Comparison of ENCODE assay signal across 24 cellular contexts in genomic region chr14:39447155-39447554, GRCh38. TPM values are rescaled to one million over a fixed set of nuclear protein-coding genes. Genes with fewer than 3 reads are reported as not detected.
DNase-seq lines count a peak whose midpoint lies in the region; ATAC-seq and TF ChIP-seq lines count a peak whose summit lies in the region.
"Had no signal": no experiment of that assay in that cellular context is flagged by ENCODE, and none has a peak within 500 bp of the region (broad histone marks: within the 10 kb centered on the region; RNA-seq: fewer than 3 reads in every experiment).

No MANE protein-coding gene starts in this region.

- peak in 1 of 2 donors; percentile 23 for ATAC-seq in activated T-cell treated with anti-CD3 and anti-CD28 coated beads, Interleukin-2, amount 50 U/mL, for 72 hours (replicated peaks in 1 of 2)
- peak; percentile 49 for ATAC-seq in stimulated activated effector memory CD8-positive, alpha-beta T cell treated with anti-CD3 and anti-CD28 coated beads, Interleukin-12 subunit alpha, Interleukin-12 subunit beta, amount 100 ng/mL, for 72 hours
- ATAC-seq in sciatic nerve, result no peak
- ATAC-seq: gastroesophageal sphincter, left lung, psoas muscle had no signal

- H3K27me3 ChIP-seq in KMS-11 (ENCODE audit: insufficient read depth, low read depth), result no peaks in the 10 kb centered on the region
- H3K27me3 ChIP-seq: gastroesophageal sphincter, left lung, Peyer's patch, tibial artery had no signal

- no peaks in the 10 kb centered on the region for H4K20me1 ChIP-seq in KMS-11 (ENCODE audit: insufficient read depth)

- peaks cover 51% of the 10 kb centered on the region for H3K4me1 Mint-ChIP-seq in activated T-cell treated with anti-CD3 and anti-CD28 coated beads, Interleukin-2, amount 50 U/mL, for 72 hours (ENCODE audit: low read depth)
- H3K4me1 Mint-ChIP-seq in activated T-helper 1 cell treated with anti-CD3 and anti-CD28 coated beads, Interleukin-12 subunit alpha, Interleukin-12 subunit beta, Interleukin-2, Interleukin-4 antibody, amounts not matched to agents 30 ng/mL and 10 ng/mL and 1 ng/mL, durations not matched to agents 14 hours and 24 hours and 36 hours (ENCODE audit: low read depth), result peaks cover 51% of the 10 kb centered on the region
- H3K4me1 Mint-ChIP-seq in stimulated activated effector memory CD8-positive, alpha-beta T cell treated with anti-CD3 and anti-CD28 coated beads, Interleukin-12 subunit alpha, Interleukin-12 subunit beta, amount 100 ng/mL, for 72 hours, result peaks cover 34% of the 10 kb centered on the region
- H3K4me1 Mint-ChIP-seq: central memory CD8-positive, alpha-beta T cell had no signal

- no peaks in the 10 kb centered on the region for H3K9me3 Mint-ChIP-seq in activated T-cell treated with anti-CD3 and anti-CD28 coated beads, Interleukin-2, amount 50 U/mL, for 72 hours
- H3K9me3 Mint-ChIP-seq in activated T-helper 1 cell treated with anti-CD3 and anti-CD28 coated beads, Interleukin-12 subunit alpha, Interleukin-12 subunit beta, Interleukin-2, Interleukin-4 antibody, amounts not matched to agents 30 ng/mL and 10 ng/mL and 1 ng/mL, durations not matched to agents 14 hours and 24 hours and 36 hours, result no peaks in the 10 kb centered on the region
- no peaks in the 10 kb centered on the region for H3K9me3 Mint-ChIP-seq in stimulated activated effector memory CD8-positive, alpha-beta T cell treated with anti-CD3 and anti-CD28 coated beads, Interleukin-12 subunit alpha, Interleukin-12 subunit beta, amount 100 ng/mL, for 72 hours
- H3K9me3 Mint-ChIP-seq: activated T-cell treated with anti-CD3 and anti-CD28 coated beads, Interleukin-2, amount 50 U/mL, for 4 hours; CD4-positive, alpha-beta memory T cell; central memory CD8-positive, alpha-beta T cell had no signal

- intact Hi-C loops in activated T-helper 1 cell treated with anti-CD3 and anti-CD28 coated beads, Interleukin-12 subunit alpha, Interleukin-12 subunit beta, Interleukin-2, Interleukin-4 antibody, amounts not matched to agents 30 ng/mL and 10 ng/mL and 1 ng/mL, durations not matched to agents 14 hours and 24 hours and 36 hours (cut with micrococcal nuclease), result loop anchor here (5.0 kb wide), 1 partner anchor 215 kb away; the partner anchor contains the start of gene MIA2
- intact Hi-C loops in sciatic nerve (cut with DNase I), result no loop called here
- intact Hi-C loops in posterior vena cava (cut with DNase I), result no loop called here

- peak overlapping the region; percentile 11 to 12 for H3K4me3 Mint-ChIP-seq in activated T-cell treated with anti-CD3 and anti-CD28 coated beads, Interleukin-2, amount 50 U/mL, for 72 hours
- H3K4me3 Mint-ChIP-seq in activated T-helper 1 cell treated with anti-CD3 and anti-CD28 coated beads, Interleukin-12 subunit alpha, Interleukin-12 subunit beta, Interleukin-2, Interleukin-4 antibody, amounts not matched to agents 30 ng/mL and 10 ng/mL and 1 ng/mL, durations not matched to agents 14 hours and 24 hours and 36 hours, result no peak overlapping the region
- no peak overlapping the region for H3K4me3 Mint-ChIP-seq in stimulated activated effector memory CD8-positive, alpha-beta T cell treated with anti-CD3 and anti-CD28 coated beads, Interleukin-12 subunit alpha, Interleukin-12 subunit beta, amount 100 ng/mL, for 72 hours
- H3K4me3 Mint-ChIP-seq: activated T-cell treated with anti-CD3 and anti-CD28 coated beads, Interleukin-2, amount 50 U/mL, for 4 hours; CD4-positive, alpha-beta memory T cell; central memory CD8-positive, alpha-beta T cell had no signal

- peaks cover 67% of the 10 kb centered on the region for H3K4me1 ChIP-seq in KMS-11 (ENCODE audit: low read depth, poor library complexity, severe bottlenecking)
- H3K4me1 ChIP-seq: gastroesophageal sphincter, left lung, Peyer's patch, psoas muscle, tibial artery had no signal

- no peak overlapping the region for H3K27ac ChIP-seq in KMS-11
- H3K27ac ChIP-seq: gastroesophageal sphincter, left lung, Peyer's patch, psoas muscle, tibial artery had no signal

- H3K4me3 ChIP-seq in KMS-11 (IDR thresholded peaks at IDR 0.05; ENCODE audit: insufficient read depth, low read depth, low read length), result no peak overlapping the region
- H3K4me3 ChIP-seq: gastroesophageal sphincter, left lung, Peyer's patch, psoas muscle, tibial artery had no signal

- H3K79me2 ChIP-seq in KMS-11 (ENCODE audit: insufficient read depth, low read depth), result no peaks in the 10 kb centered on the region

- H3K27ac Mint-ChIP-seq in activated T-cell treated with anti-CD3 and anti-CD28 coated beads, Interleukin-2, amount 50 U/mL, for 72 hours, result no peak overlapping the region
- peak overlapping the region; percentile 49 for H3K27ac Mint-ChIP-seq in activated T-helper 1 cell treated with anti-CD3 and anti-CD28 coated beads, Interleukin-12 subunit alpha, Interleukin-12 subunit beta, Interleukin-2, Interleukin-4 antibody, amounts not matched to agents 30 ng/mL and 10 ng/mL and 1 ng/mL, durations not matched to agents 14 hours and 24 hours and 36 hours
- H3K27ac Mint-ChIP-seq in stimulated activated effector memory CD8-positive, alpha-beta T cell treated with anti-CD3 and anti-CD28 coated beads, Interleukin-12 subunit alpha, Interleukin-12 subunit beta, amount 100 ng/mL, for 72 hours, result no peak overlapping the region
- H3K27ac Mint-ChIP-seq: CD4-positive, alpha-beta memory T cell had no signal

- no peaks in the 10 kb centered on the region for H3K36me3 ChIP-seq in KMS-11 (ENCODE audit: insufficient read depth)
- H3K36me3 ChIP-seq: gastroesophageal sphincter, left lung, Peyer's patch, tibial artery had no signal

- H3K27me3 Mint-ChIP-seq in activated T-cell treated with anti-CD3 and anti-CD28 coated beads, Interleukin-2, amount 50 U/mL, for 72 hours (ENCODE audit: low read depth), result no peaks in the 10 kb centered on the region
- no peaks in the 10 kb centered on the region for H3K27me3 Mint-ChIP-seq in activated T-helper 1 cell treated with anti-CD3 and anti-CD28 coated beads, Interleukin-12 subunit alpha, Interleukin-12 subunit beta, Interleukin-2, Interleukin-4 antibody, amounts not matched to agents 30 ng/mL and 10 ng/mL and 1 ng/mL, durations not matched to agents 14 hours and 24 hours and 36 hours (ENCODE audit: insufficient read depth)

- DNase-seq in activated T-cell treated with anti-CD3 and anti-CD28 coated beads, Interleukin-2, amount 50 U/mL, for 72 hours, result no peak
- no peak for DNase-seq in activated T-cell treated with anti-CD3 and anti-CD28 coated beads, Interleukin-2, amount 50 U/mL, for 48 hours
- no peak for DNase-seq in activated T-helper 1 cell treated with anti-CD3 and anti-CD28 coated beads, Interleukin-12 subunit alpha, Interleukin-12 subunit beta, Interleukin-2, Interleukin-4 antibody, amounts not matched to agents 30 ng/mL and 10 ng/mL and 1 ng/mL, durations not matched to agents 14 hours and 24 hours and 36 hours (ENCODE audit: low spot score)
- no peak for DNase-seq in stimulated activated effector memory CD8-positive, alpha-beta T cell treated with anti-CD3 and anti-CD28 coated beads, Interleukin-12 subunit alpha, Interleukin-12 subunit beta, amount 100 ng/mL, for 72 hours (ENCODE audit: low spot score in 2 of 2)
- DNase-seq in sciatic nerve (ENCODE audit: low spot score), result no peak
- no peak for DNase-seq in posterior vena cava (ENCODE audit: low spot score)
- no peak for DNase-seq in epidermal melanocyte (ENCODE audit: insufficient read length, low spot score)
- DNase-seq: activated CD4-positive, CD25-positive, alpha-beta regulatory T cell treated with anti-CD3 and anti-CD28 coated beads, Interleukin-2, amount 50 U/mL, for 72 hours; activated T-cell treated with anti-CD3 and anti-CD28 coated beads, Interleukin-2, amount 50 U/mL, for 4 hours; CD4-positive, alpha-beta memory T cell; dermis blood vessel endothelial cell; EL; left lung; mesendoderm; NCI-H1694 treated with DMSO at 0.1 percent for 48 hours; NCI-H524; Peyer's patch; psoas muscle; SIG-M5; SW 1271; tibial artery had no signal

- no peak overlapping the region for H2AFZ ChIP-seq in KMS-11 (ENCODE audit: low read depth)

- TF ChIP-seq CTCF in KMS-11 (conservative IDR thresholded peaks at IDR 0.05; ENCODE audit: low read depth, low read length), result no peak

- peak overlapping the region; percentile 29; the same call in 1 of the 2 replicates for H3K4me2 ChIP-seq in KMS-11

- no peaks in the 10 kb centered on the region for H3K36me3 Mint-ChIP-seq in activated T-cell treated with anti-CD3 and anti-CD28 coated beads, Interleukin-2, amount 50 U/mL, for 72 hours (ENCODE audit: insufficient read depth in 2 of 2)
- no peaks in the 10 kb centered on the region for H3K36me3 Mint-ChIP-seq in activated T-helper 1 cell treated with anti-CD3 and anti-CD28 coated beads, Interleukin-12 subunit alpha, Interleukin-12 subunit beta, Interleukin-2, Interleukin-4 antibody, amounts not matched to agents 30 ng/mL and 10 ng/mL and 1 ng/mL, durations not matched to agents 14 hours and 24 hours and 36 hours (ENCODE audit: low read depth)
- no peaks in the 10 kb centered on the region for H3K36me3 Mint-ChIP-seq in stimulated activated effector memory CD8-positive, alpha-beta T cell treated with anti-CD3 and anti-CD28 coated beads, Interleukin-12 subunit alpha, Interleukin-12 subunit beta, amount 100 ng/mL, for 72 hours
- H3K36me3 Mint-ChIP-seq: CD4-positive, alpha-beta memory T cell had no signal

- no peak overlapping the region for H3K9ac ChIP-seq in KMS-11

RNA-seq across cellular contexts. Expression of gene FBXO33, which starts 14.9 kb away (rescaled TPM):
- total RNA-seq in activated T-cell treated with anti-CD3 and anti-CD28 coated beads, Interleukin-2, amount 50 U/mL, for 72 hours, result 10 to 100 TPM; 13.3 to 16.7 TPM
- 18.1 and 20.5 TPM in 2 replicates for total RNA-seq in activated T-helper 1 cell treated with anti-CD3 and anti-CD28 coated beads, Interleukin-12 subunit alpha, Interleukin-12 subunit beta, Interleukin-2, Interleukin-4 antibody, amounts not matched to agents 30 ng/mL and 10 ng/mL and 1 ng/mL, durations not matched to agents 14 hours and 24 hours and 36 hours
- total RNA-seq in sciatic nerve (12.0 TPM), posterior vena cava (1 to 10 TPM; 7.8 to 8.9 TPM)

Comparison
In these comparisons a context has a peak if more than half of its experiments do, and no peak if none do; other contexts are left out.
1. H3K4me3 Mint-ChIP-seq: peak in activated T-cell treated with anti-CD3 and anti-CD28 coated beads, Interleukin-2, amount 50 U/mL, for 72 hours (2 of 2); none in activated T-helper 1 cell treated with anti-CD3 and anti-CD28 coated beads, Interleukin-12 subunit alpha, Interleukin-12 subunit beta, Interleukin-2, Interleukin-4 antibody, amounts not matched to agents 30 ng/mL and 10 ng/mL and 1 ng/mL, durations not matched to agents 14 hours and 24 hours and 36 hours (single experiment) and stimulated activated effector memory CD8-positive, alpha-beta T cell treated with anti-CD3 and anti-CD28 coated beads, Interleukin-12 subunit alpha, Interleukin-12 subunit beta, amount 100 ng/mL, for 72 hours (single experiment).